ENCODE assay signal across 23 cellular contexts in the genomic region with DNA sequence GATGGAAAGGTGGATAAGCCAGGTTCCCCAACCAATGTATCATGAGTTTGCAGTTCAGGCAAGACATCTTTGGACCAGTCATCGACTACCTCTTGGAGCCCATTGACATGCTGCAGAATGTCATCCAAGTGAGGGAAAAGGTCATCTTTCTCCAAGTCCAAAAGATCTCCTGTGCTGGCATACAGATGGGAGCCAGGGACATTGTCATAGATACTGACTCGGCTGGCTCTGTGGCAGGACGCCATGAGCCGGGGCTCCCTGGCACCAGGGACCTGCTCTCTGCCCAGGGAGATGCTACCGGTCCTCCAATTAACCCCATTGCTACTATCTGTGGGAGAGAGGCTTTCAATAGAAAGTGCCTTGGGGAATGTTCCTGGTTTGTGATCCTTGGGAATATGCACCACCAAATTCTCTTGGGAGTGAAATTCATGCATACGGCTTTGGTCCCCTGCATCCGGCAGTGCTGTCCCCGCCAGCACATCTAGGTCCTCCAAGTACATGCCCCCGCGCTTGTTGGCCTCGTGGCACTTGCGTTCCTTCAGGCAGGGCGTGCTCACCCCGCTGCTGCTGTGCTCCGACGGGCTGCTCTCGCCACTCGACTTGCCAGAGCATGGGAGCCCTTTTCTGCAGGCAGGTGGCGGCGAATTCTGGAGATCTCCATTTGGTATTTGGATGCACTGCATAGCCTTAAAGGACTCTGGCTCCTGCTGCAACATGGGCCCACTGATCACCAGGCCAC.
DNase-seq lines count a peak whose midpoint lies in the region; ATAC-seq and TF ChIP-seq lines count a peak whose summit lies in the region.
"Had no signal": no experiment of that assay in that cellular context is flagged by ENCODE, and none has a peak within 500 bp of the region (broad histone marks: within the 10 kb centered on the region; RNA-seq: fewer than 3 reads in every experiment).

No MANE protein-coding gene starts in this region.

- H3K9me3 ChIP-seq in IMR-90 (ENCODE audit: control insufficient read depth, insufficient read depth, low read length) = no peaks in the 10 kb centered on the region
- no peaks in the 10 kb centered on the region for H3K9me3 ChIP-seq in right atrium auricular region
- H3K9me3 ChIP-seq in neuronal stem cell (replicated peaks in 1 of 2; ENCODE audit: control insufficient read depth in 2 of 2, insufficient read depth in 1 of 2, low read depth in 1 of 2, low read length in 2 of 2) = no peaks in the 10 kb centered on the region
- H3K9me3 ChIP-seq in lower lobe of right lung = no peaks in the 10 kb centered on the region
- H3K9me3 ChIP-seq: A549, Caco-2 had no signal

- H3K9ac ChIP-seq in IMR-90 (ENCODE audit: low read depth, low read length) (no peak overlapping the region), neuronal stem cell (ENCODE audit: low read depth, low read length, poor library complexity) (no peak overlapping the region)
- H3K9ac ChIP-seq: KMS-11 had no signal

- in situ Hi-C loops in IMR-90 (cut with MboI; ENCODE audit: low sequenced_read_pairs) = no loop called here

- H3K4me2 ChIP-seq in IMR-90 (ENCODE audit: low read depth, low read length) (no peak overlapping the region), neuronal stem cell (ENCODE audit: insufficient read depth, low read length, poor library complexity, severe bottlenecking) (no peak overlapping the region)
- H3K4me2 ChIP-seq: A549, KMS-11, PC-9 had no signal

- no peak for TF ChIP-seq POLR2A in IMR-90 (IDR thresholded peaks at IDR 0.05; ENCODE audit: low read depth, low read length)

- TF ChIP-seq CTCF in IMR-90 (conservative IDR thresholded peaks at IDR 0.05; ENCODE audit: low read depth, low read length) (no peak), right atrium auricular region (IDR thresholded peaks at IDR 0.05) (no peak), lower lobe of right lung (IDR thresholded peaks at IDR 0.05) (no peak)

- H4K8ac ChIP-seq in IMR-90 (ENCODE audit: low read depth in 2 of 2, low read length in 2 of 2) (no peak overlapping the region), neuronal stem cell (ENCODE audit: low read depth, low read length) (no peak overlapping the region)

- CTCF ChIA-PET in IMR-90 (lab: Yijun Ruan, JAX) = no interaction called here

- H3K23ac ChIP-seq in IMR-90 (ENCODE audit: low read depth, low read length) = no peak overlapping the region
- no peak overlapping the region for H3K23ac ChIP-seq in neuronal stem cell (ENCODE audit: low read depth, low read length, poor library complexity)

- dilution Hi-C loops in IMR-90 (cut with HindIII; ENCODE audit: low sequenced_read_pairs, unreplicated experiment) = no loop called here

- H2AFZ ChIP-seq in IMR-90 (replicated peaks; ENCODE audit: low read length, poor library complexity) (no peak overlapping the region), neuronal stem cell (ENCODE audit: low read length) (no peak overlapping the region)
- H2AFZ ChIP-seq: PC-9 had no signal

- H3K18ac ChIP-seq in IMR-90 (ENCODE audit: low read depth, low read length) = no peak overlapping the region
- H3K18ac ChIP-seq in neuronal stem cell (ENCODE audit: low read length) = peak overlapping the region; percentile 59

- H3K4me3 ChIP-seq in IMR-90 (ENCODE audit: insufficient read depth, low read depth, low read length) (no peak overlapping the region), right atrium auricular region (no peak overlapping the region), neuronal stem cell (ENCODE audit: low read length in 2 of 2) (no peak overlapping the region), lower lobe of right lung (no peak overlapping the region)
- H3K4me3 ChIP-seq: A549, PC-9 had no signal

- H3K4me1 ChIP-seq in IMR-90 (ENCODE audit: control insufficient read depth, insufficient read depth, low read length) (peaks cover 20% of the 10 kb centered on the region), right atrium auricular region (peaks cover 0 to 69% of the 10 kb centered on the region in 2 donors), neuronal stem cell (ENCODE audit: control insufficient read depth in 2 of 2, insufficient read depth in 1 of 2, low read depth in 1 of 2, low read length in 2 of 2) (peaks cover 5 to 6% of the 10 kb centered on the region in 2 donors), lower lobe of right lung (peaks cover 40% of the 10 kb centered on the region)

- H2BK15ac ChIP-seq in IMR-90 (ENCODE audit: low read depth, low read length) (no peak overlapping the region), neuronal stem cell (ENCODE audit: low read length) (no peak overlapping the region)

- H3K27ac ChIP-seq in IMR-90 (ENCODE audit: insufficient read depth, low read length) (no peak overlapping the region; the same call in 1 of the 2 replicates), right atrium auricular region (peak overlapping the region; percentile 4 to 88), neuronal stem cell (replicated peaks; ENCODE audit: low read length) (no peak overlapping the region), lower lobe of right lung (no peak overlapping the region)
- H3K27ac ChIP-seq: KMS-11, PC-9 had no signal

- peaks cover 23% of the 10 kb centered on the region for H3K9me1 ChIP-seq in IMR-90 (ENCODE audit: insufficient read depth, low read length)

- no peak overlapping the region for H2AK9ac ChIP-seq in IMR-90 (replicated peaks; ENCODE audit: low read depth, low read length, poor library complexity)

- no peak overlapping the region for H4K5ac ChIP-seq in IMR-90 (ENCODE audit: low read depth, low read length)

- H3K14ac ChIP-seq in IMR-90 (replicated peaks; ENCODE audit: low read depth, low read length) (0 out of 2 replicates have a peak overlapping the region, but pooled peaks have one; percentile 39), neuronal stem cell (ENCODE audit: low read length) (peak overlapping the region; percentile 75)

- no peak for TF ChIP-seq RAD21 in IMR-90 (IDR thresholded peaks at IDR 0.05; ENCODE audit: low read length)

- intact Hi-C loops in IMR-90 (cut with micrococcal nuclease) (loop anchor here (5.0 to 10.0 kb wide), 3 partner anchors 158 to 596 kb away; a partner anchor contains a TSS), Right ventricle myocardium superior (cut with DNase I) (no loop called here), lower lobe of right lung (cut with DNase I) (no loop called here)

- no peak overlapping the region for H2BK120ac ChIP-seq in IMR-90 (ENCODE audit: low read depth, low read length)
- no peak overlapping the region for H2BK120ac ChIP-seq in neuronal stem cell (ENCODE audit: low read depth, low read length)

- H2AK5ac ChIP-seq in IMR-90 (ENCODE audit: low read depth, low read length) = peak overlapping the region; percentile 18; the same call in 1 of the 2 replicates
- no peak overlapping the region for H2AK5ac ChIP-seq in neuronal stem cell (ENCODE audit: low read depth, low read length)

- H3K56ac ChIP-seq in IMR-90 (ENCODE audit: extremely low read depth, insufficient read depth, low read length) = no peak overlapping the region

- POLR2A ChIA-PET in IMR-90 (lab: Charles Lee; ENCODE audit: unreplicated experiment) = no interaction called here

- WGBS in IMR-90 (ENCODE audit: extremely low coverage in 2 of 2, insufficient read length in 1 of 2), 2 experiments = 98% methylated on average over 13 of the region's 20 CpGs; no CpG with 5 or more reads in 1 of the 2 experiments
- no CpG with 5 or more reads among the region's 20 CpGs for WGBS in neuronal stem cell (ENCODE audit: extremely low coverage in 2 of 2, insufficient read length in 2 of 2, insufficient replicate concordance in 1 of 2), 2 donors

- H3K79me1 ChIP-seq in IMR-90 (ENCODE audit: low read depth in 1 of 2, low read length in 2 of 2) (peaks cover 43 to 84% of the 10 kb centered on the region in 2 experiments), neuronal stem cell (ENCODE audit: low read depth, low read length) (no peaks in the 10 kb centered on the region)

- H3K36me3 ChIP-seq in IMR-90 (ENCODE audit: control insufficient read depth, insufficient read depth, low read length) = peaks cover 40% of the 10 kb centered on the region
- H3K36me3 ChIP-seq in right atrium auricular region = peaks cover 22% of the 10 kb centered on the region
- H3K36me3 ChIP-seq in neuronal stem cell (replicated peaks in 1 of 2; ENCODE audit: control insufficient read depth in 2 of 2, insufficient read depth in 2 of 2, low read length in 2 of 2) = no peaks in the 10 kb centered on the region
- peaks cover 42% of the 10 kb centered on the region for H3K36me3 ChIP-seq in lower lobe of right lung

- ATAC-seq in IMR-90 (ENCODE audit: low read depth) (no peak), Right ventricle myocardium superior (ENCODE audit: poor library complexity) (peak; percentile 66), HG03159 (IDR thresholded peaks at IDR 0.05; ENCODE audit: unreplicated experiment) (no peak), lower lobe of right lung (no peak)
- ATAC-seq: A549; CD8-positive, alpha-beta T cell had no signal

- H3K4ac ChIP-seq in IMR-90 (ENCODE audit: low read depth, low read length) = no peak overlapping the region
- H3K4ac ChIP-seq in neuronal stem cell (ENCODE audit: low read length) = no peak overlapping the region

- H4K91ac ChIP-seq in IMR-90 (ENCODE audit: insufficient read depth, low read depth, low read length) (no peak overlapping the region), neuronal stem cell (ENCODE audit: low read depth, low read length, poor library complexity) (no peak overlapping the region)

- no peak overlapping the region for H2BK20ac ChIP-seq in IMR-90 (ENCODE audit: low read depth, low read length)

- H3K27me3 ChIP-seq in IMR-90 (ENCODE audit: control insufficient read depth, insufficient read depth, low read length) = no peaks in the 10 kb centered on the region
- H3K27me3 ChIP-seq in right atrium auricular region = no peaks in the 10 kb centered on the region
- no peaks in the 10 kb centered on the region for H3K27me3 ChIP-seq in neuronal stem cell (ENCODE audit: control insufficient read depth in 3 of 3, insufficient read depth in 3 of 3, low read depth in 1 of 3, low read length in 3 of 3)
- H3K27me3 ChIP-seq in lower lobe of right lung (ENCODE audit: low read depth) = no peaks in the 10 kb centered on the region

- no peak overlapping the region for H2BK5ac ChIP-seq in IMR-90 (ENCODE audit: low read depth, low read length, poor library complexity, severe bottlenecking)
- peak overlapping the region; percentile 40 for H2BK5ac ChIP-seq in neuronal stem cell (ENCODE audit: low read length)

- DNase-seq in IMR-90 = no peak
- DNase-seq in Right ventricle myocardium superior = peak; percentile 76
- DNase-seq in right atrium auricular region (ENCODE audit: low spot score) = no peak
- DNase-seq in neuronal stem cell (ENCODE audit: low spot score) = no peak
- DNase-seq in activated naive CD4-positive, alpha-beta T cell treated with anti-CD3 and anti-CD28 coated beads, Interleukin-2, amount 50 U/mL, for 16 hours = no peak
- DNase-seq in NCI-H2196 treated with DMSO at 0.1 percent for 48 hours (lab: John Stamatoyannopoulos, UW; ENCODE audit: unreplicated experiment) = no peak
- no peak for DNase-seq in lower lobe of right lung
- DNase-seq: C1 segment of cervical spinal cord; Caco-2; CD8-positive, alpha-beta T cell; DND-41; H7; NCI-H1048; NCI-H1417; NCI-H1694; NCI-H2029 treated with DMSO at 0.1 percent for 48 hours; NCI-H2227 treated with DMSO at 0.1 percent for 48 hours; NCI-H526 treated with DMSO at 0.1 percent for 48 hours; PC-9; SHP77 treated with DMSO at 0.1 percent for 48 hours had no signal

- no peak overlapping the region for H2BK12ac ChIP-seq in neuronal stem cell (ENCODE audit: low read length)

- BruUV-seq in IMR-90 (replicated peaks; lab: Mats Ljungman, UMichigan) = no TSS peak

- peaks cover 13% of the 10 kb centered on the region for H4K20me1 ChIP-seq in IMR-90 (ENCODE audit: insufficient read depth, low read length)

Comparison
In these comparisons a context has a peak if more than half of its experiments do, and no peak if none do; other contexts are left out.
1. H3K27ac ChIP-seq: peak in right atrium auricular region (2 of 2); none in IMR-90 (single experiment), neuronal stem cell (single experiment) and lower lobe of right lung (single experiment).